Comparison of ENCODE assay signal across 19 cellular contexts in the genomic region with DNA sequence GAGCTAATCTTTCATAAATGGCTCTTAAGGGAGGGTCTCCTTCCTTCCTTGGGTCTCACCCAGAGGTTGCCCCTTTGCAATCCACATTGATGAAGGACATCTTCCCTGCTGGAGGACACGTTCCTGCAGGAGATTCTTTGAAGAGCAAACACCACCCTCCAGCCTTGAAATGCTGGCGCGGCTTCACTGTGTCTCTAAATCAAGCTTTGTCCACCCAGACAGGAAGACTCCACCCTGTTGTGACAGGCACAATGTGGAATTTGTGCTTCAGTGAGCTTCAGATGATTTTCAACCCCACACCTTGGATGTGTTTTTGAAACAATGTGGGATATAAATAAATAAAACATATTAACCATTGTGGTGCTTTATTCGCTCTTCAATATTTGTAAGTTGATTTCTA.
A peak's percentile ranks its signal among the peaks of the same experiment; 100 is the strongest.
DNase-seq lines count a peak whose midpoint lies in the region; ATAC-seq and TF ChIP-seq lines count a peak whose summit lies in the region.
"Had no signal": no experiment of that assay in that cellular context is flagged by ENCODE, and none has a peak within 500 bp of the region (broad histone marks: within the 10 kb centered on the region; RNA-seq: fewer than 3 reads in every experiment).

No MANE protein-coding gene starts in this region.

- no peaks in the 10 kb centered on the region; the same call in 1 of the 2 replicates for H3K9me3 Mint-ChIP-seq in HFFc6
- H3K9me3 Mint-ChIP-seq: activated naive CD8-positive, alpha-beta T cell treated with anti-CD3 and anti-CD28 coated beads for 36 hours; activated T-cell treated with anti-CD3 and anti-CD28 coated beads, Interleukin-2, amount 50 U/mL, for 4 hours; IgD-negative memory B cell had no signal

- H3K36me3 Mint-ChIP-seq in HFFc6 (ENCODE audit: low read depth) = peaks cover 19% of the 10 kb centered on the region
- H3K36me3 Mint-ChIP-seq: IgD-negative memory B cell had no signal

- intact Hi-C loops in A673 (cut with micrococcal nuclease; ENCODE audit: unreplicated experiment) = no loop called here

- no peak overlapping the region for H3K27ac Mint-ChIP-seq in HFFc6
- H3K27ac Mint-ChIP-seq: activated naive CD8-positive, alpha-beta T cell treated with anti-CD3 and anti-CD28 coated beads for 36 hours; IgD-negative memory B cell; stimulated activated naive B cell treated with anti-CD40 and anti-IgM and Interleukin-4, amounts not matched to agents 10 μg/mL and 1 μg/mL and 100 μg/mL, for 72 hours had no signal

- H3K4me1 ChIP-seq in A673 (ENCODE audit: insufficient read depth, low read length, poor library complexity, severe bottlenecking) (no peaks in the 10 kb centered on the region), upper lobe of left lung (peaks cover 0 to 8% (median 3%) of the 10 kb centered on the region in 4 donors)

- ATAC-seq in upper lobe of left lung (ENCODE audit: low FRiP score in 2 of 2) = no peak
- ATAC-seq: activated T-cell treated with anti-CD3 and anti-CD28 coated beads, Interleukin-2, amount 50 U/mL, for 4 hours; mucosa of descending colon had no signal

- WGBS in upper lobe of left lung, 2 donors = 42% methylated on average over 4 of the region's 4 CpGs

- peaks cover 40% of the 10 kb centered on the region for H3K4me1 Mint-ChIP-seq in HFFc6 (ENCODE audit: low read depth)
- H3K4me1 Mint-ChIP-seq: activated naive CD8-positive, alpha-beta T cell treated with anti-CD3 and anti-CD28 coated beads for 36 hours had no signal

- CTCF ChIA-PET in A673 (lab: Charles Lee) = interaction anchor here (0.5 kb wide), 1 partner anchor 16 kb away, joined by 5 read pairs; no protein-coding TSS in a partner anchor

- H3K4me3 Mint-ChIP-seq in HFFc6 = peak overlapping the region; percentile 44; the same call in 1 of the 2 replicates
- H3K4me3 Mint-ChIP-seq: activated naive CD8-positive, alpha-beta T cell treated with anti-CD3 and anti-CD28 coated beads for 36 hours; activated T-cell treated with anti-CD3 and anti-CD28 coated beads, Interleukin-2, amount 50 U/mL, for 4 hours; stimulated activated naive B cell treated with anti-CD40 and anti-IgM and Interleukin-4, amounts not matched to agents 10 μg/mL and 1 μg/mL and 100 μg/mL, for 72 hours had no signal

- no peaks in the 10 kb centered on the region for H3K27me3 Mint-ChIP-seq in HFFc6 (ENCODE audit: insufficient read depth)

- no peak for TF ChIP-seq CTCF in A673 (conservative IDR thresholded peaks at IDR 0.05; ENCODE audit: low read depth, low read length)
- no peak for TF ChIP-seq CTCF in HFFc6 (IDR thresholded peaks at IDR 0.05)
- TF ChIP-seq CTCF in WI38 (IDR thresholded peaks at IDR 0.05; ENCODE audit: low read depth, low read length) = no peak
- TF ChIP-seq CTCF in upper lobe of left lung (IDR thresholded peaks at IDR 0.05) = no peak

- H3K4me3 ChIP-seq in A673 (ENCODE audit: low read depth, low read length, poor library complexity, severe bottlenecking) (no peak overlapping the region), WI38 (ENCODE audit: low read depth, low read length) (0 out of 2 replicates have a peak overlapping the region, but pooled peaks have one; percentile 16), upper lobe of left lung (no peak overlapping the region)
- H3K4me3 ChIP-seq: mucosa of descending colon, SK-N-MC had no signal

- H3K27me3 ChIP-seq in A673 (replicated peaks; ENCODE audit: insufficient read depth, low read depth, low read length, poor library complexity) = no peaks in the 10 kb centered on the region
- no peaks in the 10 kb centered on the region for H3K27me3 ChIP-seq in upper lobe of left lung

- TF ChIP-seq EP300 in upper lobe of left lung (IDR thresholded peaks at IDR 0.05) = no peak

- no TSS peak for BruUV-seq in A673 (replicated peaks; lab: Mats Ljungman, UMichigan)

- no peaks in the 10 kb centered on the region for H3K36me3 ChIP-seq in A673 (ENCODE audit: insufficient read depth, low read length, poor library complexity, severe bottlenecking)
- H3K36me3 ChIP-seq in upper lobe of left lung = peaks cover 0 to 4% (median 0%) of the 10 kb centered on the region in 4 donors

- H3K27ac ChIP-seq in A673 (ENCODE audit: low read depth, low read length, poor library complexity, severe bottlenecking) (no peak overlapping the region), upper lobe of left lung (no peak overlapping the region)
- H3K27ac ChIP-seq: SK-N-MC had no signal

- H3K9me3 ChIP-seq in A673 (ENCODE audit: low read depth, low read length, poor library complexity, severe bottlenecking) = no peaks in the 10 kb centered on the region
- H3K9me3 ChIP-seq in upper lobe of left lung = no peaks in the 10 kb centered on the region
- H3K9me3 ChIP-seq: mucosa of descending colon had no signal

- POLR2A ChIA-PET in A673 (lab: Charles Lee; ENCODE audit: low non-redundant PET) = no interaction called here

- DNase-seq in A673 (ENCODE audit: low spot score) = peak; percentile 23
- no peak for DNase-seq in HFFc6
- DNase-seq in kidney tubule cell (ENCODE audit: low spot score) = peak; percentile 36
- DNase-seq in amniotic stem cell (lab: John Stamatoyannopoulos, UW) = no peak
- DNase-seq in NCI-H2196 (lab: John Stamatoyannopoulos, UW; ENCODE audit: unreplicated experiment) = no peak
- no peak for DNase-seq in stimulated activated CD4-positive, alpha-beta T cell treated with anti-CD3 and anti-CD28 coated beads, Interleukin-2, amount 100 ng/mL, for 24 hours
- no peak for DNase-seq in upper lobe of left lung
- DNase-seq: activated CD4-positive, alpha-beta T cell treated with anti-CD3 and anti-CD28 coated beads, Interleukin-2, amount 50 U/mL, for 48 hours; activated naive CD8-positive, alpha-beta T cell treated with anti-CD3 and anti-CD28 coated beads for 36 hours; activated T-cell treated with anti-CD3 and anti-CD28 coated beads, Interleukin-2, amount 50 U/mL, for 4 hours; central memory CD4-positive, alpha-beta T cell; COR-L47; mucosa of descending colon; NCI-H1105; NCI-H2227 treated with DMSO at 0.1 percent for 48 hours; stimulated activated naive B cell treated with anti-CD40 and anti-IgM and Interleukin-4, amounts not matched to agents 10 μg/mL and 1 μg/mL and 100 μg/mL, for 72 hours had no signal

- TF ChIP-seq POLR2A in upper lobe of left lung (IDR thresholded peaks at IDR 0.05) = no peak

Comparison
In these comparisons a context has a peak if more than half of its experiments do, and no peak if none do; other contexts are left out.
1. DNase-seq: peak in A673 (single experiment) and kidney tubule cell (single experiment); none in HFFc6 (single experiment), amniotic stem cell (single experiment), NCI-H2196 (single experiment), stimulated activated CD4-positive, alpha-beta T cell treated with anti-CD3 and anti-CD28 coated beads, Interleukin-2, amount 100 ng/mL, for 24 hours (0 of 2) and upper lobe of left lung (0 of 2).